Comparison of ENCODE assay signal across 1 cellular context in the genomic region with DNA sequence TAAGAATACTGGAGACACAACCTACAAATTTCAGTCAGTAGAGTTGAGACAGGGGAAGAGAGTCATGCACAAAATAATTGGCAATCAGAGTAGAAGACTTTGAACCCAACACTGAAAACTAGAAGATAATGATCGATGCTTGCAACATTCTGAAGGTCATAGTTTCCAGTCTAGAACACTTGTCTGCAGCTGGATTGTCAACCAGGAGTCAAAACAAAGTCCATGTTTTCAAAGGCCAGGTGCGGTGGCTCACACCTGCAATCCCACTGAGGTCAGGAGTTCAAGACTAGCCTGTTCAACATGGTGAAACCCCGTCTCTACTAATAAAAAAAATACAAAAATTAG.
A peak's percentile ranks its signal among the peaks of the same experiment; 100 is the strongest.
TF ChIP-seq lines count a peak whose summit lies in the region.

No MANE protein-coding gene starts in this region.

TF ChIP-seq in HepG2, 621 proteins besides CTCF, POLR2A, EP300 and RAD21 (continued from another document and continues in another):
- TF ChIP-seq, protein P1, sequence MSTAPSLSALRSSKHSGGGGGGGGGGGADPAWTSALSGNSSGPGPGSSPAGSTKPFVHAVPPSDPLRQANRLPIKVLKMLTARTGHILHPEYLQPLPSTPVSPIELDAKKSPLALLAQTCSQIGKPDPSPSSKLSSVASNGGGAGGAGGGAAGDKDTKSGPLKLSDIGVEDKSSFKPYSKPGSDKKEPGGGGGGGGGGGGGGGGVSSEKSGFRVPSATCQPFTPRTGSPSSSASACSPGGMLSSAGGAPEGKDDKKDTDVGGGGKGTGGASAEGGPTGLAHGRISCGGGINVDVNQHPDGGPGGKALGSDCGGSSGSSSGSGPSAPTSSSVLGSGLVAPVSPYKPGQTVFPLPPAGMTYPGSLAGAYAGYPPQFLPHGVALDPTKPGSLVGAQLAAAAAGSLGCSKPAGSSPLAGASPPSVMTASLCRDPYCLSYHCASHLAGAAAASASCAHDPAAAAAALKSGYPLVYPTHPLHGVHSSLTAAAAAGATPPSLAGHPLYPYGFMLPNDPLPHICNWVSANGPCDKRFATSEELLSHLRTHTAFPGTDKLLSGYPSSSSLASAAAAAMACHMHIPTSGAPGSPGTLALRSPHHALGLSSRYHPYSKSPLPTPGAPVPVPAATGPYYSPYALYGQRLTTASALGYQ (CRISPR knock-in tag; IDR thresholded peaks at IDR 0.05): 0 out of 2 replicates have a peak, but pooled peaks have one; percentile 48
- 0 out of 2 replicates have a peak, but pooled peaks have one; percentile 10 for TF ChIP-seq STAG1 (CRISPR knock-in tag; IDR thresholded peaks at IDR 0.05)
- no peak for TF ChIP-seq CREB1 (IDR thresholded peaks at IDR 0.05)
- TF ChIP-seq CREB1 (CRISPR knock-in tag; IDR thresholded peaks at IDR 0.05): peak; percentile 61
- no peak; the same call in 1 of the 2 replicates for TF ChIP-seq ETV5 (CRISPR knock-in tag; IDR thresholded peaks at IDR 0.05; ENCODE audit: borderline replicate concordance)
- no peak for TF ChIP-seq ZNF549 (CRISPR knock-in tag; IDR thresholded peaks at IDR 0.05)
- TF ChIP-seq ZNF7 (CRISPR knock-in tag; IDR thresholded peaks at IDR 0.05): no peak
- TF ChIP-seq, protein P2, sequence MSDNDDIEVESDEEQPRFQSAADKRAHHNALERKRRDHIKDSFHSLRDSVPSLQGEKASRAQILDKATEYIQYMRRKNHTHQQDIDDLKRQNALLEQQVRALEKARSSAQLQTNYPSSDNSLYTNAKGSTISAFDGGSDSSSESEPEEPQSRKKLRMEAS (IDR thresholded peaks at IDR 0.05): peak; percentile 41; the same call in 1 of the 2 replicates
- TF ChIP-seq, protein P3, sequence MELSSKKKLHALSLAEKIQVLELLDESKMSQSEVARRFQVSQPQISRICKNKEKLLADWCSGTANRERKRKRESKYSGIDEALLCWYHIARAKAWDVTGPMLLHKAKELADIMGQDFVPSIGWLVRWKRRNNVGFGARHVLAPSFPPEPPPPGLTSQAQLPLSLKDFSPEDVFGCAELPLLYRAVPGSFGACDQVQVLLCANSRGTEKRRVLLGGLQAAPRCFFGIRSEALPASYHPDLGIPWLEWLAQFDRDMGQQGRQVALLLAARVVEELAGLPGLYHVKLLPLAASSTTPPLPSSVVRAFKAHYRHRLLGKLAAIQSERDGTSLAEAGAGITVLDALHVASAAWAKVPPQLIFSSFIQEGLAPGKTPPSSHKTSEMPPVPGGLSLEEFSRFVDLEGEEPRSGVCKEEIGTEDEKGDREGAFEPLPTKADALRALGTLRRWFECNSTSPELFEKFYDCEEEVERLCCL (CRISPR knock-in tag; IDR thresholded peaks at IDR 0.05; ENCODE audit: borderline replicate concordance): no peak
- TF ChIP-seq, protein P4, sequence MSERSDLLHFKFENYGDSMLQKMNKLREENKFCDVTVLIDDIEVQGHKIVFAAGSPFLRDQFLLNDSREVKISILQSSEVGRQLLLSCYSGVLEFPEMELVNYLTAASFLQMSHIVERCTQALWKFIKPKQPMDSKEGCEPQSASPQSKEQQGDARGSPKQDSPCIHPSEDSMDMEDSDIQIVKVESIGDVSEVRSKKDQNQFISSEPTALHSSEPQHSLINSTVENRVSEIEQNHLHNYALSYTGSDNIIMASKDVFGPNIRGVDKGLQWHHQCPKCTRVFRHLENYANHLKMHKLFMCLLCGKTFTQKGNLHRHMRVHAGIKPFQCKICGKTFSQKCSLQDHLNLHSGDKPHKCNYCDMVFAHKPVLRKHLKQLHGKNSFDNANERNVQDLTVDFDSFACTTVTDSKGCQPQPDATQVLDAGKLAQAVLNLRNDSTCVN (CRISPR knock-in tag; IDR thresholded peaks at IDR 0.05; ENCODE audit: borderline replicate concordance): peak; percentile 97
- no peak for TF ChIP-seq THYN1 (CRISPR knock-in tag; IDR thresholded peaks at IDR 0.05; ENCODE audit: borderline replicate concordance, low read depth)
- TF ChIP-seq YEATS2 (CRISPR knock-in tag; IDR thresholded peaks at IDR 0.05; ENCODE audit: borderline replicate concordance): peak; percentile 44; the same call in 1 of the 2 replicates
- no peak for TF ChIP-seq SRY (CRISPR knock-in tag; IDR thresholded peaks at IDR 0.05)
- TF ChIP-seq ZNF136 (CRISPR knock-in tag; IDR thresholded peaks at IDR 0.05; ENCODE audit: low read depth): no peak
- TF ChIP-seq ZBTB20 (CRISPR knock-in tag; IDR thresholded peaks at IDR 0.05; ENCODE audit: borderline replicate concordance, low read depth): peak; percentile 64; the same call in 1 of the 2 replicates
- peak; percentile 33 for TF ChIP-seq ASH2L (IDR thresholded peaks at IDR 0.05; ENCODE audit: insufficient read length, low read depth, low read length)
- TF ChIP-seq, protein P5, sequence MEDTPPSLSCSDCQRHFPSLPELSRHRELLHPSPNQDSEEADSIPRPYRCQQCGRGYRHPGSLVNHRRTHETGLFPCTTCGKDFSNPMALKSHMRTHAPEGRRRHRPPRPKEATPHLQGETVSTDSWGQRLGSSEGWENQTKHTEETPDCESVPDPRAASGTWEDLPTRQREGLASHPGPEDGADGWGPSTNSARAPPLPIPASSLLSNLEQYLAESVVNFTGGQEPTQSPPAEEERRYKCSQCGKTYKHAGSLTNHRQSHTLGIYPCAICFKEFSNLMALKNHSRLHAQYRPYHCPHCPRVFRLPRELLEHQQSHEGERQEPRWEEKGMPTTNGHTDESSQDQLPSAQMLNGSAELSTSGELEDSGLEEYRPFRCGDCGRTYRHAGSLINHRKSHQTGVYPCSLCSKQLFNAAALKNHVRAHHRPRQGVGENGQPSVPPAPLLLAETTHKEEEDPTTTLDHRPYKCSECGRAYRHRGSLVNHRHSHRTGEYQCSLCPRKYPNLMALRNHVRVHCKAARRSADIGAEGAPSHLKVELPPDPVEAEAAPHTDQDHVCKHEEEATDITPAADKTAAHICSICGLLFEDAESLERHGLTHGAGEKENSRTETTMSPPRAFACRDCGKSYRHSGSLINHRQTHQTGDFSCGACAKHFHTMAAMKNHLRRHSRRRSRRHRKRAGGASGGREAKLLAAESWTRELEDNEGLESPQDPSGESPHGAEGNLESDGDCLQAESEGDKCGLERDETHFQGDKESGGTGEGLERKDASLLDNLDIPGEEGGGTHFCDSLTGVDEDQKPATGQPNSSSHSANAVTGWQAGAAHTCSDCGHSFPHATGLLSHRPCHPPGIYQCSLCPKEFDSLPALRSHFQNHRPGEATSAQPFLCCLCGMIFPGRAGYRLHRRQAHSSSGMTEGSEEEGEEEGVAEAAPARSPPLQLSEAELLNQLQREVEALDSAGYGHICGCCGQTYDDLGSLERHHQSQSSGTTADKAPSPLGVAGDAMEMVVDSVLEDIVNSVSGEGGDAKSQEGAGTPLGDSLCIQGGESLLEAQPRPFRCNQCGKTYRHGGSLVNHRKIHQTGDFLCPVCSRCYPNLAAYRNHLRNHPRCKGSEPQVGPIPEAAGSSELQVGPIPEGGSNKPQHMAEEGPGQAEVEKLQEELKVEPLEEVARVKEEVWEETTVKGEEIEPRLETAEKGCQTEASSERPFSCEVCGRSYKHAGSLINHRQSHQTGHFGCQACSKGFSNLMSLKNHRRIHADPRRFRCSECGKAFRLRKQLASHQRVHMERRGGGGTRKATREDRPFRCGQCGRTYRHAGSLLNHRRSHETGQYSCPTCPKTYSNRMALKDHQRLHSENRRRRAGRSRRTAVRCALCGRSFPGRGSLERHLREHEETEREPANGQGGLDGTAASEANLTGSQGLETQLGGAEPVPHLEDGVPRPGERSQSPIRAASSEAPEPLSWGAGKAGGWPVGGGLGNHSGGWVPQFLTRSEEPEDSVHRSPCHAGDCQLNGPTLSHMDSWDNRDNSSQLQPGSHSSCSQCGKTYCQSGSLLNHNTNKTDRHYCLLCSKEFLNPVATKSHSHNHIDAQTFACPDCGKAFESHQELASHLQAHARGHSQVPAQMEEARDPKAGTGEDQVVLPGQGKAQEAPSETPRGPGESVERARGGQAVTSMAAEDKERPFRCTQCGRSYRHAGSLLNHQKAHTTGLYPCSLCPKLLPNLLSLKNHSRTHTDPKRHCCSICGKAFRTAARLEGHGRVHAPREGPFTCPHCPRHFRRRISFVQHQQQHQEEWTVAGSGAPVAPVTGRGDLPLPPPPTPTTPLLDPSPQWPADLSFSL (CRISPR knock-in tag; IDR thresholded peaks at IDR 0.05): 0 out of 2 replicates have a peak, but pooled peaks have one; percentile 34
- TF ChIP-seq, protein P6, sequence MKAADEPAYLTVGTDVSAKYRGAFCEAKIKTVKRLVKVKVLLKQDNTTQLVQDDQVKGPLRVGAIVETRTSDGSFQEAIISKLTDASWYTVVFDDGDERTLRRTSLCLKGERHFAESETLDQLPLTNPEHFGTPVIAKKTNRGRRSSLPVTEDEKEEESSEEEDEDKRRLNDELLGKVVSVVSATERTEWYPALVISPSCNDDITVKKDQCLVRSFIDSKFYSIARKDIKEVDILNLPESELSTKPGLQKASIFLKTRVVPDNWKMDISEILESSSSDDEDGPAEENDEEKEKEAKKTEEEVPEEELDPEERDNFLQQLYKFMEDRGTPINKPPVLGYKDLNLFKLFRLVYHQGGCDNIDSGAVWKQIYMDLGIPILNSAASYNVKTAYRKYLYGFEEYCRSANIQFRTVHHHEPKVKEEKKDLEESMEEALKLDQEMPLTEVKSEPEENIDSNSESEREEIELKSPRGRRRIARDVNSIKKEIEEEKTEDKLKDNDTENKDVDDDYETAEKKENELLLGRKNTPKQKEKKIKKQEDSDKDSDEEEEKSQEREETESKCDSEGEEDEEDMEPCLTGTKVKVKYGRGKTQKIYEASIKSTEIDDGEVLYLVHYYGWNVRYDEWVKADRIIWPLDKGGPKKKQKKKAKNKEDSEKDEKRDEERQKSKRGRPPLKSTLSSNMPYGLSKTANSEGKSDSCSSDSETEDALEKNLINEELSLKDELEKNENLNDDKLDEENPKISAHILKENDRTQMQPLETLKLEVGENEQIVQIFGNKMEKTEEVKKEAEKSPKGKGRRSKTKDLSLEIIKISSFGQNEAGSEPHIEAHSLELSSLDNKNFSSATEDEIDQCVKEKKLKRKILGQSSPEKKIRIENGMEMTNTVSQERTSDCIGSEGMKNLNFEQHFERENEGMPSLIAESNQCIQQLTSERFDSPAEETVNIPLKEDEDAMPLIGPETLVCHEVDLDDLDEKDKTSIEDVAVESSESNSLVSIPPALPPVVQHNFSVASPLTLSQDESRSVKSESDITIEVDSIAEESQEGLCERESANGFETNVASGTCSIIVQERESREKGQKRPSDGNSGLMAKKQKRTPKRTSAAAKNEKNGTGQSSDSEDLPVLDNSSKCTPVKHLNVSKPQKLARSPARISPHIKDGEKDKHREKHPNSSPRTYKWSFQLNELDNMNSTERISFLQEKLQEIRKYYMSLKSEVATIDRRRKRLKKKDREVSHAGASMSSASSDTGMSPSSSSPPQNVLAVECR (CRISPR knock-in tag; IDR thresholded peaks at IDR 0.05; ENCODE audit: borderline replicate concordance): peak; percentile 36; the same call in 1 of the 2 replicates
- TF ChIP-seq TBP (CRISPR knock-in tag; IDR thresholded peaks at IDR 0.05): no peak
- peak; percentile 68; the same call in 1 of the 2 replicates for TF ChIP-seq JUND (CRISPR knock-in tag; IDR thresholded peaks at IDR 0.05)
- TF ChIP-seq CHCHD3 (CRISPR knock-in tag; IDR thresholded peaks at IDR 0.05): no peak
- TF ChIP-seq, protein P7, sequence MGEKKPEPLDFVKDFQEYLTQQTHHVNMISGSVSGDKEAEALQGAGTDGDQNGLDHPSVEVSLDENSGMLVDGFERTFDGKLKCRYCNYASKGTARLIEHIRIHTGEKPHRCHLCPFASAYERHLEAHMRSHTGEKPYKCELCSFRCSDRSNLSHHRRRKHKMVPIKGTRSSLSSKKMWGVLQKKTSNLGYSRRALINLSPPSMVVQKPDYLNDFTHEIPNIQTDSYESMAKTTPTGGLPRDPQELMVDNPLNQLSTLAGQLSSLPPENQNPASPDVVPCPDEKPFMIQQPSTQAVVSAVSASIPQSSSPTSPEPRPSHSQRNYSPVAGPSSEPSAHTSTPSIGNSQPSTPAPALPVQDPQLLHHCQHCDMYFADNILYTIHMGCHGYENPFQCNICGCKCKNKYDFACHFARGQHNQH (CRISPR knock-in tag; IDR thresholded peaks at IDR 0.05): peak; percentile 47; the same call in 1 of the 2 replicates
- TF ChIP-seq, protein P8, sequence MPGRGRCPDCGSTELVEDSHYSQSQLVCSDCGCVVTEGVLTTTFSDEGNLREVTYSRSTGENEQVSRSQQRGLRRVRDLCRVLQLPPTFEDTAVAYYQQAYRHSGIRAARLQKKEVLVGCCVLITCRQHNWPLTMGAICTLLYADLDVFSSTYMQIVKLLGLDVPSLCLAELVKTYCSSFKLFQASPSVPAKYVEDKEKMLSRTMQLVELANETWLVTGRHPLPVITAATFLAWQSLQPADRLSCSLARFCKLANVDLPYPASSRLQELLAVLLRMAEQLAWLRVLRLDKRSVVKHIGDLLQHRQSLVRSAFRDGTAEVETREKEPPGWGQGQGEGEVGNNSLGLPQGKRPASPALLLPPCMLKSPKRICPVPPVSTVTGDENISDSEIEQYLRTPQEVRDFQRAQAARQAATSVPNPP (CRISPR knock-in tag; IDR thresholded peaks at IDR 0.05): no peak
- peak; percentile 61; the same call in 1 of the 2 replicates for TF ChIP-seq ZNF678 (CRISPR knock-in tag; IDR thresholded peaks at IDR 0.05)
- TF ChIP-seq ZNF12 (CRISPR knock-in tag; IDR thresholded peaks at IDR 0.05): peak; percentile 62; the same call in 1 of the 2 replicates
- TF ChIP-seq TCF7 (IDR thresholded peaks at IDR 0.05; ENCODE audit: low read depth): peak; percentile 76
- peak; percentile 56 for TF ChIP-seq SAP130 (CRISPR knock-in tag; IDR thresholded peaks at IDR 0.05; ENCODE audit: low read depth)
- no peak for TF ChIP-seq GTF2F1 (IDR thresholded peaks at IDR 0.05; ENCODE audit: low read length)
- TF ChIP-seq HOXA9 (CRISPR knock-in tag; IDR thresholded peaks at IDR 0.05; ENCODE audit: borderline replicate concordance): no peak
- TF ChIP-seq MTA1 (CRISPR knock-in tag; IDR thresholded peaks at IDR 0.05; ENCODE audit: borderline replicate concordance): peak; percentile 58
- TF ChIP-seq, protein P9, sequence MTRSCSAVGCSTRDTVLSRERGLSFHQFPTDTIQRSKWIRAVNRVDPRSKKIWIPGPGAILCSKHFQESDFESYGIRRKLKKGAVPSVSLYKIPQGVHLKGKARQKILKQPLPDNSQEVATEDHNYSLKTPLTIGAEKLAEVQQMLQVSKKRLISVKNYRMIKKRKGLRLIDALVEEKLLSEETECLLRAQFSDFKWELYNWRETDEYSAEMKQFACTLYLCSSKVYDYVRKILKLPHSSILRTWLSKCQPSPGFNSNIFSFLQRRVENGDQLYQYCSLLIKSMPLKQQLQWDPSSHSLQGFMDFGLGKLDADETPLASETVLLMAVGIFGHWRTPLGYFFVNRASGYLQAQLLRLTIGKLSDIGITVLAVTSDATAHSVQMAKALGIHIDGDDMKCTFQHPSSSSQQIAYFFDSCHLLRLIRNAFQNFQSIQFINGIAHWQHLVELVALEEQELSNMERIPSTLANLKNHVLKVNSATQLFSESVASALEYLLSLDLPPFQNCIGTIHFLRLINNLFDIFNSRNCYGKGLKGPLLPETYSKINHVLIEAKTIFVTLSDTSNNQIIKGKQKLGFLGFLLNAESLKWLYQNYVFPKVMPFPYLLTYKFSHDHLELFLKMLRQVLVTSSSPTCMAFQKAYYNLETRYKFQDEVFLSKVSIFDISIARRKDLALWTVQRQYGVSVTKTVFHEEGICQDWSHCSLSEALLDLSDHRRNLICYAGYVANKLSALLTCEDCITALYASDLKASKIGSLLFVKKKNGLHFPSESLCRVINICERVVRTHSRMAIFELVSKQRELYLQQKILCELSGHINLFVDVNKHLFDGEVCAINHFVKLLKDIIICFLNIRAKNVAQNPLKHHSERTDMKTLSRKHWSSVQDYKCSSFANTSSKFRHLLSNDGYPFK (CRISPR knock-in tag; IDR thresholded peaks at IDR 0.05; ENCODE audit: borderline replicate concordance): no peak
- TF ChIP-seq RFXAP (CRISPR knock-in tag; IDR thresholded peaks at IDR 0.05; ENCODE audit: borderline replicate concordance): no peak
- peak; percentile 13; the same call in 1 of the 2 replicates for TF ChIP-seq ZNF121 (CRISPR knock-in tag; IDR thresholded peaks at IDR 0.05)
- peak; percentile 95 for TF ChIP-seq FOXO1 (CRISPR knock-in tag; IDR thresholded peaks at IDR 0.05)
- TF ChIP-seq, protein P10, sequence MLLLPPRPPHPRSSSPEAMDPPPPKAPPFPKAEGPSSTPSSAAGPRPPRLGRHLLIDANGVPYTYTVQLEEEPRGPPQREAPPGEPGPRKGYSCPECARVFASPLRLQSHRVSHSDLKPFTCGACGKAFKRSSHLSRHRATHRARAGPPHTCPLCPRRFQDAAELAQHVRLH (CRISPR knock-in tag; IDR thresholded peaks at IDR 0.05; ENCODE audit: borderline replicate concordance, low read depth): peak; percentile 71; the same call in 1 of the 2 replicates
